7 cellular contexts compared by ENCODE assay signal in the genomic region with DNA sequence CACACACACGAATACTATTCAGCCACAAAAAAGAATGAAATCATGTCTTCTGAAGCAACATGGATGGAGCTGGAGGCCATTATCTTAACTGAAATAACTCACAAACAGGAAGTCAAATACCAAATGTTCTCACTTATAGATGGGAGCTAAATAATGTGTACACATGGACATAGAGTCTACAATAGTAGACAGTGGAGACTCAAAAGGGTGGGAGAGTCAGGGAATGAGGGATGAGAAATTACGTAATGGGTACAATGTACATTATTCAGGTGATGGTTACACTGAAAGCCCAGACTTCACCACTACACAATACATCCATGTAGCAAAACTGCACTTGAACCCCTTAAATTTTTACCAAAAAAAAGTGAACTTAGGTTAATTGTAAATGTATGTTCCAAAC.
"Had no signal": no experiment of that assay in that cellular context is flagged by ENCODE, and none has a peak within 500 bp of the region (broad histone marks: within the 10 kb centered on the region; RNA-seq: fewer than 3 reads in every experiment).

No MANE protein-coding gene starts in this region.

- ATAC-seq: K562 had no signal

- H3K27ac ChIP-seq: HL-60, KMS-11 had no signal

- H3K4me3 ChIP-seq: K562 had no signal

- FAIRE-seq: HTR-8/SVneo, K562 had no signal

- H3K4me2 ChIP-seq: KMS-11 had no signal

- DNase-seq: IMR-90, KBM-7, KG1 had no signal

- H3K9ac ChIP-seq: KMS-11 had no signal
